ENCODE assay signal across 1 cellular context in the genomic region with DNA sequence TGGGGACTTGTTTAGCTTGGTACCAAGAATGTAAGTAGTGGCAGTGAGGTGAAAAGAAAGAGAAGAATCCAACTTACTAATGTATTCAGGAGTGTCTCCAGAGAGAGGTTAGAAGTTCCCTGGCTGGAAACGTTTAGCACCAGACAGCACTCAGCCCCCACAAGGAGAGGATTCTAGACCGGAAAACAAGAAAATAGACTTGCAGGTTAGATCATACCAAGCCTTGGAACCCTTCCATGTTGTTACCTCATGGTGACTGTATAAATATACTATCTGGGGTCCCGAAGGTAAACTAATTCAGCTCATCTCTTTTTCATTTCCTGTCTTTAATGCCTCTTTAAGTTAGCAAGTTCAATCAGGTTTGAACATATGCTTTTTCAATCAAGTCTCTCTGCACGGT.
TF ChIP-seq lines count a peak whose summit lies in the region.

No MANE protein-coding gene starts in this region.

TF ChIP-seq in GM23338, 12 proteins besides CTCF, POLR2A, EP300 and RAD21 (continued from another document):
- TF ChIP-seq, protein P1, sequence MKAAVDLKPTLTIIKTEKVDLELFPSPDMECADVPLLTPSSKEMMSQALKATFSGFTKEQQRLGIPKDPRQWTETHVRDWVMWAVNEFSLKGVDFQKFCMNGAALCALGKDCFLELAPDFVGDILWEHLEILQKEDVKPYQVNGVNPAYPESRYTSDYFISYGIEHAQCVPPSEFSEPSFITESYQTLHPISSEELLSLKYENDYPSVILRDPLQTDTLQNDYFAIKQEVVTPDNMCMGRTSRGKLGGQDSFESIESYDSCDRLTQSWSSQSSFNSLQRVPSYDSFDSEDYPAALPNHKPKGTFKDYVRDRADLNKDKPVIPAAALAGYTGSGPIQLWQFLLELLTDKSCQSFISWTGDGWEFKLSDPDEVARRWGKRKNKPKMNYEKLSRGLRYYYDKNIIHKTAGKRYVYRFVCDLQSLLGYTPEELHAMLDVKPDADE (IDR thresholded peaks at IDR 0.05) = no peak
